30 cellular contexts compared by ENCODE assay signal in the genomic region with DNA sequence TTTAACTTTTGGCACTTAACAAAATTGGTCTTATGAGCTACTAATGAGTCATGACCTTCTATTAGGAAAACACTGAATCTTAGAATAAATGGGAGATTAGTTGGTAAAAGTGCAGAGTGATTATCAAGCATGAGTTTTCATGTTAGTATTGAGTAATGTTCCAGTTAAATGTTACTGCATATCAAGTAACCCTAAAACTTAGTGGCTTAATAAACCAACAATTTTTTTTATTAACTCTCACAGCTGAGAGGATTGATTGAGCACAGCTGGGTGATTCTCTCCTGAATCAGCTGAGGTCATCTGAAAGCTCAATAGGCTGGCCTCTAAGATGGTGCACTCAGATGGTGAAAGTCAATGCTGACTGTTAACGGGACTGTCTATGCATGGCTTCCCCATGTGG.
"Had no signal": no experiment of that assay in that cellular context is flagged by ENCODE, and none has a peak within 500 bp of the region (broad histone marks: within the 10 kb centered on the region; RNA-seq: fewer than 3 reads in every experiment).

No MANE protein-coding gene starts in this region.

- H3K9me3 Mint-ChIP-seq: effector memory CD8-positive, alpha-beta T cell had no signal

- H3K4me3 Mint-ChIP-seq: activated CD4-positive, alpha-beta memory T cell treated with anti-CD3 and anti-CD28 coated beads, Interleukin-2, amount 10 ng/mL, durations not matched to agents 7 days and 5 days; activated CD4-positive, alpha-beta T cell treated with anti-CD3 and anti-CD28 coated beads for 36 hours; activated CD4-positive, alpha-beta T cell treated with anti-CD3 and anti-CD28 coated beads, Interleukin-2, amount 10 ng/mL, durations not matched to agents 7 days and 5 days; activated naive CD8-positive, alpha-beta T cell; activated T-cell treated with anti-CD3 and anti-CD28 coated beads, Interleukin-2, amount 50 U/mL, for 4 hours; activated T-helper 17 cell treated with anti-CD3 and anti-CD28 coated beads, Interleukin-2, amount 50 U/mL, for 72 hours; effector memory CD8-positive, alpha-beta T cell; T-helper 17 cell; T-helper 2 cell treated with Interferon-gamma antibody and Interleukin-4, amounts not matched to agents 5 μg/mL and 100 μg/mL, for 36 hours had no signal

- H3K36me3 ChIP-seq: brain microvascular endothelial cell had no signal

- DNase-seq: activated CD4-positive, alpha-beta memory T cell treated with anti-CD3 and anti-CD28 coated beads, Interleukin-2, amount 10 ng/mL, durations not matched to agents 7 days and 5 days; activated CD4-positive, alpha-beta T cell treated with anti-CD3 and anti-CD28 coated beads for 36 hours; activated CD4-positive, alpha-beta T cell treated with anti-CD3 and anti-CD28 coated beads, Interleukin-2, amount 10 ng/mL, durations not matched to agents 7 days and 5 days; activated CD4-positive, alpha-beta T cell treated with anti-CD3 and anti-CD28 coated beads, Interleukin-2, amount 50 U/mL, for 4 hours; activated CD4-positive, CD25-positive, alpha-beta regulatory T cell; activated CD4-positive, CD25-positive, alpha-beta regulatory T cell treated with anti-CD3 and anti-CD28 coated beads, Interleukin-2, amount 50 U/mL, for 72 hours; activated effector memory CD4-positive, alpha-beta T cell treated with Interleukin-2 at 50 U/mL for 16 hours; activated gamma-delta T cell treated with Interleukin-2 at 50 U/mL for 16 hours; activated naive CD4-positive, alpha-beta T cell treated with anti-CD3 and anti-CD28 coated beads, Interleukin-2, amount 50 U/mL, for 16 hours; activated naive CD4-positive, alpha-beta T cell treated with Interleukin-2 at 50 U/mL for 16 hours; activated T-cell treated with anti-CD3 and anti-CD28 coated beads, Interleukin-2, amount 50 U/mL, for 4 hours; amniotic stem cell; anterior cingulate cortex; brain microvascular endothelial cell; caudate nucleus; cortex of kidney; dermis blood vessel endothelial cell; effector CD4-positive, alpha-beta T cell; effector memory CD8-positive, alpha-beta T cell; head of caudate nucleus; T-helper 1 cell; T-helper 17 cell; T1000 had no signal

- ATAC-seq: activated CD4-positive, alpha-beta T cell treated with anti-CD3 and anti-CD28 coated beads for 36 hours; activated T-cell treated with anti-CD3 and anti-CD28 coated beads, Interleukin-2, amount 50 U/mL, for 4 hours; activated T-helper 17 cell treated with anti-CD3 and anti-CD28 coated beads, Interleukin-2, amount 50 U/mL, for 72 hours; effector memory CD8-positive, alpha-beta T cell; T-helper 17 cell had no signal

- H3K27ac ChIP-seq: brain microvascular endothelial cell, epithelial cell of prostate had no signal

- H3K27ac Mint-ChIP-seq: activated CD4-positive, alpha-beta memory T cell treated with anti-CD3 and anti-CD28 coated beads, Interleukin-2, amount 10 ng/mL, durations not matched to agents 7 days and 5 days; activated CD4-positive, alpha-beta T cell treated with anti-CD3 and anti-CD28 coated beads for 36 hours; activated CD4-positive, alpha-beta T cell treated with anti-CD3 and anti-CD28 coated beads, Interleukin-2, amount 10 ng/mL, durations not matched to agents 7 days and 5 days; activated naive CD8-positive, alpha-beta T cell; effector memory CD8-positive, alpha-beta T cell; T-helper 17 cell; T-helper 2 cell treated with Interferon-gamma antibody and Interleukin-4, amounts not matched to agents 5 μg/mL and 100 μg/mL, for 36 hours had no signal

- H3K27me3 Mint-ChIP-seq: activated CD4-positive, alpha-beta memory T cell treated with anti-CD3 and anti-CD28 coated beads, Interleukin-2, amount 10 ng/mL, durations not matched to agents 7 days and 5 days; activated CD4-positive, alpha-beta T cell treated with anti-CD3 and anti-CD28 coated beads for 36 hours; activated CD4-positive, alpha-beta T cell treated with anti-CD3 and anti-CD28 coated beads, Interleukin-2, amount 10 ng/mL, durations not matched to agents 7 days and 5 days; activated naive CD8-positive, alpha-beta T cell; activated T-helper 17 cell treated with anti-CD3 and anti-CD28 coated beads, Interleukin-2, amount 50 U/mL, for 72 hours; effector memory CD8-positive, alpha-beta T cell; T-helper 17 cell had no signal

- H3K27me3 ChIP-seq: brain microvascular endothelial cell had no signal

- FAIRE-seq: astrocyte, colon, frontal cortex had no signal
